Comparison of ENCODE assay signal across 1 cellular context in the genomic region with DNA sequence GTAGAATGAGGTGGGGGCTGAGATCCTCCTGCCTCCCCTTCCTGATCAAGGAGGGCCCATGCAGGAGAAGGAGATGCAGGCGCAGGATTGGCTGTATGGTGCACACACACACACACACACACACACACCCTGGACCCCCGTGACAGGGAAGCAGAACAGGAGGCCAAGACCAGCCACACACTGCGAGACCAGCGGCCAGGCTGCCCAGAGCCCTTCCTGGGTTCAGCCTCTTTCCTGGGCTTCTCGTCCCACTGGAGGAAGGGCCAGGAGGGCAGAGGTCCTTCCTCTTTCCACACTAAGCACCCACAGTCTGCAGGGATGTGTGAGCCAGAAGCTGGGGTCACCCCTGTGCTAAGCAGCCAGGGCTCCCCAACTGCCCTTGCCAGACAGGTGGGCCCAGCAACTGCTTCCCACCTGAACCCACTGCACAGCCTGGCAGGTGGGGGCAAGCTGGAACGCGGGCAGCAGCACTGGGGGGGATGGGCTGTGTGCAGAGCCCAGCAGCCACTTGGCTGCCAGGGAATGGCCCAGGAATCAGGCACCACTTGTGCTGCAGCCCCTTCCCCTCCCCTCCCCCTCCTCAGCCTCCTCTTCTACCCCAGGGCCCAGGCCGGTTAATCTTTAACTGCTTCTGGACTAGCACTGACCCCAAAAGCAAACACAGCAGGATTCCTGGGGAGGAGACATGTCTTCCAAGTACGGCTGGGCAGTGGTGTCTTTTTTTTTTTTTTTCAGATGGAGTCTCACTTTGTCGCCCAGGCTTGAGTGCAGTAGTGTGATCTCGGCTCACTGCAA.
TF ChIP-seq lines count a peak whose summit lies in the region.

No MANE protein-coding gene starts in this region.

TF ChIP-seq in HepG2, 621 proteins besides CTCF, POLR2A, EP300 and RAD21 (continued from another document and continues in another):
- TF ChIP-seq ZNF772 (CRISPR knock-in tag; IDR thresholded peaks at IDR 0.05) = no peak; the same call in 1 of the 2 replicates
- TF ChIP-seq, protein P1, sequence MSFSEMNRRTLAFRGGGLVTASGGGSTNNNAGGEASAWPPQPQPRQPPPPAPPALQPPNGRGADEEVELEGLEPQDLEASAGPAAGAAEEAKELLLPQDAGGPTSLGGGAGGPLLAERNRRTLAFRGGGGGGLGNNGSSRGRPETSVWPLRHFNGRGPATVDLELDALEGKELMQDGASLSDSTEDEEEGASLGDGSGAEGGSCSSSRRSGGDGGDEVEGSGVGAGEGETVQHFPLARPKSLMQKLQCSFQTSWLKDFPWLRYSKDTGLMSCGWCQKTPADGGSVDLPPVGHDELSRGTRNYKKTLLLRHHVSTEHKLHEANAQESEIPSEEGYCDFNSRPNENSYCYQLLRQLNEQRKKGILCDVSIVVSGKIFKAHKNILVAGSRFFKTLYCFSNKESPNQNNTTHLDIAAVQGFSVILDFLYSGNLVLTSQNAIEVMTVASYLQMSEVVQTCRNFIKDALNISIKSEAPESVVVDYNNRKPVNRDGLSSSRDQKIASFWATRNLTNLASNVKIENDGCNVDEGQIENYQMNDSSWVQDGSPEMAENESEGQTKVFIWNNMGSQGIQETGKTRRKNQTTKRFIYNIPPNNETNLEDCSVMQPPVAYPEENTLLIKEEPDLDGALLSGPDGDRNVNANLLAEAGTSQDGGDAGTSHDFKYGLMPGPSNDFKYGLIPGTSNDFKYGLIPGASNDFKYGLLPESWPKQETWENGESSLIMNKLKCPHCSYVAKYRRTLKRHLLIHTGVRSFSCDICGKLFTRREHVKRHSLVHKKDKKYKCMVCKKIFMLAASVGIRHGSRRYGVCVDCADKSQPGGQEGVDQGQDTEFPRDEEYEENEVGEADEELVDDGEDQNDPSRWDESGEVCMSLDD (CRISPR knock-in tag; IDR thresholded peaks at IDR 0.05; ENCODE audit: borderline replicate concordance) = no peak; the same call in 1 of the 2 replicates
- TF ChIP-seq BRD4 (CRISPR knock-in tag; IDR thresholded peaks at IDR 0.05) = peak; percentile 82
- TF ChIP-seq SRSF4 (IDR thresholded peaks at IDR 0.05; ENCODE audit: low read depth, low read length, poor library complexity, severe bottlenecking) = no peak
- TF ChIP-seq TCF7 (IDR thresholded peaks at IDR 0.05; ENCODE audit: low read depth) = no peak
- TF ChIP-seq, protein P2, sequence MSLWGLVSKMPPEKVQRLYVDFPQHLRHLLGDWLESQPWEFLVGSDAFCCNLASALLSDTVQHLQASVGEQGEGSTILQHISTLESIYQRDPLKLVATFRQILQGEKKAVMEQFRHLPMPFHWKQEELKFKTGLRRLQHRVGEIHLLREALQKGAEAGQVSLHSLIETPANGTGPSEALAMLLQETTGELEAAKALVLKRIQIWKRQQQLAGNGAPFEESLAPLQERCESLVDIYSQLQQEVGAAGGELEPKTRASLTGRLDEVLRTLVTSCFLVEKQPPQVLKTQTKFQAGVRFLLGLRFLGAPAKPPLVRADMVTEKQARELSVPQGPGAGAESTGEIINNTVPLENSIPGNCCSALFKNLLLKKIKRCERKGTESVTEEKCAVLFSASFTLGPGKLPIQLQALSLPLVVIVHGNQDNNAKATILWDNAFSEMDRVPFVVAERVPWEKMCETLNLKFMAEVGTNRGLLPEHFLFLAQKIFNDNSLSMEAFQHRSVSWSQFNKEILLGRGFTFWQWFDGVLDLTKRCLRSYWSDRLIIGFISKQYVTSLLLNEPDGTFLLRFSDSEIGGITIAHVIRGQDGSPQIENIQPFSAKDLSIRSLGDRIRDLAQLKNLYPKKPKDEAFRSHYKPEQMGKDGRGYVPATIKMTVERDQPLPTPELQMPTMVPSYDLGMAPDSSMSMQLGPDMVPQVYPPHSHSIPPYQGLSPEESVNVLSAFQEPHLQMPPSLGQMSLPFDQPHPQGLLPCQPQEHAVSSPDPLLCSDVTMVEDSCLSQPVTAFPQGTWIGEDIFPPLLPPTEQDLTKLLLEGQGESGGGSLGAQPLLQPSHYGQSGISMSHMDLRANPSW (CRISPR knock-in tag; IDR thresholded peaks at IDR 0.05; ENCODE audit: borderline replicate concordance) = no peak
- TF ChIP-seq, protein P3, sequence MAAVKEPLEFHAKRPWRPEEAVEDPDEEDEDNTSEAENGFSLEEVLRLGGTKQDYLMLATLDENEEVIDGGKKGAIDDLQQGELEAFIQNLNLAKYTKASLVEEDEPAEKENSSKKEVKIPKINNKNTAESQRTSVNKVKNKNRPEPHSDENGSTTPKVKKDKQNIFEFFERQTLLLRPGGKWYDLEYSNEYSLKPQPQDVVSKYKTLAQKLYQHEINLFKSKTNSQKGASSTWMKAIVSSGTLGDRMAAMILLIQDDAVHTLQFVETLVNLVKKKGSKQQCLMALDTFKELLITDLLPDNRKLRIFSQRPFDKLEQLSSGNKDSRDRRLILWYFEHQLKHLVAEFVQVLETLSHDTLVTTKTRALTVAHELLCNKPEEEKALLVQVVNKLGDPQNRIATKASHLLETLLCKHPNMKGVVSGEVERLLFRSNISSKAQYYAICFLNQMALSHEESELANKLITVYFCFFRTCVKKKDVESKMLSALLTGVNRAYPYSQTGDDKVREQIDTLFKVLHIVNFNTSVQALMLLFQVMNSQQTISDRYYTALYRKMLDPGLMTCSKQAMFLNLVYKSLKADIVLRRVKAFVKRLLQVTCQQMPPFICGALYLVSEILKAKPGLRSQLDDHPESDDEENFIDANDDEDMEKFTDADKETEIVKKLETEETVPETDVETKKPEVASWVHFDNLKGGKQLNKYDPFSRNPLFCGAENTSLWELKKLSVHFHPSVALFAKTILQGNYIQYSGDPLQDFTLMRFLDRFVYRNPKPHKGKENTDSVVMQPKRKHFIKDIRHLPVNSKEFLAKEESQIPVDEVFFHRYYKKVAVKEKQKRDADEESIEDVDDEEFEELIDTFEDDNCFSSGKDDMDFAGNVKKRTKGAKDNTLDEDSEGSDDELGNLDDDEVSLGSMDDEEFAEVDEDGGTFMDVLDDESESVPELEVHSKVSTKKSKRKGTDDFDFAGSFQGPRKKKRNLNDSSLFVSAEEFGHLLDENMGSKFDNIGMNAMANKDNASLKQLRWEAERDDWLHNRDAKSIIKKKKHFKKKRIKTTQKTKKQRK (IDR thresholded peaks at IDR 0.05; ENCODE audit: low read length) = no peak
- TF ChIP-seq, protein P4, sequence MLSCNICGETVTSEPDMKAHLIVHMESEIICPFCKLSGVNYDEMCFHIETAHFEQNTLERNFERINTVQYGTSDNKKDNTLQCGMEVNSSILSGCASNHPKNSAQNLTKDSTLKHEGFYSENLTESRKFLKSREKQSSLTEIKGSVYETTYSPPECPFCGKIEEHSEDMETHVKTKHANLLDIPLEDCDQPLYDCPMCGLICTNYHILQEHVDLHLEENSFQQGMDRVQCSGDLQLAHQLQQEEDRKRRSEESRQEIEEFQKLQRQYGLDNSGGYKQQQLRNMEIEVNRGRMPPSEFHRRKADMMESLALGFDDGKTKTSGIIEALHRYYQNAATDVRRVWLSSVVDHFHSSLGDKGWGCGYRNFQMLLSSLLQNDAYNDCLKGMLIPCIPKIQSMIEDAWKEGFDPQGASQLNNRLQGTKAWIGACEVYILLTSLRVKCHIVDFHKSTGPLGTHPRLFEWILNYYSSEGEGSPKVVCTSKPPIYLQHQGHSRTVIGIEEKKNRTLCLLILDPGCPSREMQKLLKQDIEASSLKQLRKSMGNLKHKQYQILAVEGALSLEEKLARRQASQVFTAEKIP (CRISPR knock-in tag; IDR thresholded peaks at IDR 0.05; ENCODE audit: borderline replicate concordance) = no peak
- TF ChIP-seq CBX5 (CRISPR knock-in tag; IDR thresholded peaks at IDR 0.05; ENCODE audit: borderline replicate concordance) = peak; percentile 82; the same call in 1 of the 2 replicates
- TF ChIP-seq BCL6 (CRISPR knock-in tag; IDR thresholded peaks at IDR 0.05) = peak; percentile 93
- peak; percentile 55; the same call in 1 of the 2 replicates for TF ChIP-seq SIN3A (IDR thresholded peaks at IDR 0.05; ENCODE audit: borderline replicate concordance, low read depth, low read length)
- no peak for TF ChIP-seq ZNF232 (CRISPR knock-in tag; IDR thresholded peaks at IDR 0.05; ENCODE audit: borderline replicate concordance)
- no peak for TF ChIP-seq ZBTB20 (CRISPR knock-in tag; IDR thresholded peaks at IDR 0.05; ENCODE audit: borderline replicate concordance, low read depth)
- no peak for TF ChIP-seq AHR (CRISPR knock-in tag; IDR thresholded peaks at IDR 0.05)
- peak; percentile 85 for TF ChIP-seq TEAD3 (CRISPR knock-in tag; optimal IDR thresholded peaks at IDR 0.05; ENCODE audit: borderline replicate concordance)
- peak; percentile 89 for TF ChIP-seq ZNF629 (CRISPR knock-in tag; conservative IDR thresholded peaks at IDR 0.05)
- TF ChIP-seq ZNF451 (CRISPR knock-in tag; IDR thresholded peaks at IDR 0.05) = no peak
- 0 out of 2 replicates have a peak, but pooled peaks have one; percentile 6 for TF ChIP-seq ZSCAN29 (CRISPR knock-in tag; conservative IDR thresholded peaks at IDR 0.05)
- TF ChIP-seq, protein P5, sequence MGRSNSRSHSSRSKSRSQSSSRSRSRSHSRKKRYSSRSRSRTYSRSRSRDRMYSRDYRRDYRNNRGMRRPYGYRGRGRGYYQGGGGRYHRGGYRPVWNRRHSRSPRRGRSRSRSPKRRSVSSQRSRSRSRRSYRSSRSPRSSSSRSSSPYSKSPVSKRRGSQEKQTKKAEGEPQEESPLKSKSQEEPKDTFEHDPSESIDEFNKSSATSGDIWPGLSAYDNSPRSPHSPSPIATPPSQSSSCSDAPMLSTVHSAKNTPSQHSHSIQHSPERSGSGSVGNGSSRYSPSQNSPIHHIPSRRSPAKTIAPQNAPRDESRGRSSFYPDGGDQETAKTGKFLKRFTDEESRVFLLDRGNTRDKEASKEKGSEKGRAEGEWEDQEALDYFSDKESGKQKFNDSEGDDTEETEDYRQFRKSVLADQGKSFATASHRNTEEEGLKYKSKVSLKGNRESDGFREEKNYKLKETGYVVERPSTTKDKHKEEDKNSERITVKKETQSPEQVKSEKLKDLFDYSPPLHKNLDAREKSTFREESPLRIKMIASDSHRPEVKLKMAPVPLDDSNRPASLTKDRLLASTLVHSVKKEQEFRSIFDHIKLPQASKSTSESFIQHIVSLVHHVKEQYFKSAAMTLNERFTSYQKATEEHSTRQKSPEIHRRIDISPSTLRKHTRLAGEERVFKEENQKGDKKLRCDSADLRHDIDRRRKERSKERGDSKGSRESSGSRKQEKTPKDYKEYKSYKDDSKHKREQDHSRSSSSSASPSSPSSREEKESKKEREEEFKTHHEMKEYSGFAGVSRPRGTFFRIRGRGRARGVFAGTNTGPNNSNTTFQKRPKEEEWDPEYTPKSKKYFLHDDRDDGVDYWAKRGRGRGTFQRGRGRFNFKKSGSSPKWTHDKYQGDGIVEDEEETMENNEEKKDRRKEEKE (IDR thresholded peaks at IDR 0.05) = no peak
- no peak for TF ChIP-seq SMAD9 (CRISPR knock-in tag; IDR thresholded peaks at IDR 0.05)
- TF ChIP-seq, protein P6, sequence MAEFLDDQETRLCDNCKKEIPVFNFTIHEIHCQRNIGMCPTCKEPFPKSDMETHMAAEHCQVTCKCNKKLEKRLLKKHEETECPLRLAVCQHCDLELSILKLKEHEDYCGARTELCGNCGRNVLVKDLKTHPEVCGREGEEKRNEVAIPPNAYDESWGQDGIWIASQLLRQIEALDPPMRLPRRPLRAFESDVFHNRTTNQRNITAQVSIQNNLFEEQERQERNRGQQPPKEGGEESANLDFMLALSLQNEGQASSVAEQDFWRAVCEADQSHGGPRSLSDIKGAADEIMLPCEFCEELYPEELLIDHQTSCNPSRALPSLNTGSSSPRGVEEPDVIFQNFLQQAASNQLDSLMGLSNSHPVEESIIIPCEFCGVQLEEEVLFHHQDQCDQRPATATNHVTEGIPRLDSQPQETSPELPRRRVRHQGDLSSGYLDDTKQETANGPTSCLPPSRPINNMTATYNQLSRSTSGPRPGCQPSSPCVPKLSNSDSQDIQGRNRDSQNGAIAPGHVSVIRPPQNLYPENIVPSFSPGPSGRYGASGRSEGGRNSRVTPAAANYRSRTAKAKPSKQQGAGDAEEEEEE (CRISPR knock-in tag; IDR thresholded peaks at IDR 0.05; ENCODE audit: borderline replicate concordance) = no peak
- no peak for TF ChIP-seq ZNF670 (CRISPR knock-in tag; IDR thresholded peaks at IDR 0.05; ENCODE audit: borderline replicate concordance)
- no peak for TF ChIP-seq HOXA9 (CRISPR knock-in tag; IDR thresholded peaks at IDR 0.05; ENCODE audit: borderline replicate concordance)
- TF ChIP-seq ZNF350 (CRISPR knock-in tag; IDR thresholded peaks at IDR 0.05; ENCODE audit: borderline replicate concordance, low read depth) = peak; percentile 36
- peak; percentile 47; the same call in 1 of the 2 replicates for TF ChIP-seq GATAD1 (CRISPR knock-in tag; IDR thresholded peaks at IDR 0.05)
- TF ChIP-seq RXRB (CRISPR knock-in tag; IDR thresholded peaks at IDR 0.05; ENCODE audit: borderline replicate concordance) = peak; percentile 91
- no peak for TF ChIP-seq NCOA5 (CRISPR knock-in tag; IDR thresholded peaks at IDR 0.05)
- TF ChIP-seq, protein P7, sequence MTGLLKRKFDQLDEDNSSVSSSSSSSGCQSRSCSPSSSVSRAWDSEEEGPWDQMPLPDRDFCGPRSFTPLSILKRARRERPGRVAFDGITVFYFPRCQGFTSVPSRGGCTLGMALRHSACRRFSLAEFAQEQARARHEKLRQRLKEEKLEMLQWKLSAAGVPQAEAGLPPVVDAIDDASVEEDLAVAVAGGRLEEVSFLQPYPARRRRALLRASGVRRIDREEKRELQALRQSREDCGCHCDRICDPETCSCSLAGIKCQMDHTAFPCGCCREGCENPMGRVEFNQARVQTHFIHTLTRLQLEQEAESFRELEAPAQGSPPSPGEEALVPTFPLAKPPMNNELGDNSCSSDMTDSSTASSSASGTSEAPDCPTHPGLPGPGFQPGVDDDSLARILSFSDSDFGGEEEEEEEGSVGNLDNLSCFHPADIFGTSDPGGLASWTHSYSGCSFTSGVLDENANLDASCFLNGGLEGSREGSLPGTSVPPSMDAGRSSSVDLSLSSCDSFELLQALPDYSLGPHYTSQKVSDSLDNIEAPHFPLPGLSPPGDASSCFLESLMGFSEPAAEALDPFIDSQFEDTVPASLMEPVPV (CRISPR knock-in tag; IDR thresholded peaks at IDR 0.05) = no peak
- no peak for TF ChIP-seq CAMTA2 (CRISPR knock-in tag; IDR thresholded peaks at IDR 0.05; ENCODE audit: borderline replicate concordance)
- no peak for TF ChIP-seq ZNF468 (CRISPR knock-in tag; IDR thresholded peaks at IDR 0.05)
- TF ChIP-seq ZNF562 (CRISPR knock-in tag; IDR thresholded peaks at IDR 0.05; ENCODE audit: borderline replicate concordance) = no peak
- TF ChIP-seq, protein P8, sequence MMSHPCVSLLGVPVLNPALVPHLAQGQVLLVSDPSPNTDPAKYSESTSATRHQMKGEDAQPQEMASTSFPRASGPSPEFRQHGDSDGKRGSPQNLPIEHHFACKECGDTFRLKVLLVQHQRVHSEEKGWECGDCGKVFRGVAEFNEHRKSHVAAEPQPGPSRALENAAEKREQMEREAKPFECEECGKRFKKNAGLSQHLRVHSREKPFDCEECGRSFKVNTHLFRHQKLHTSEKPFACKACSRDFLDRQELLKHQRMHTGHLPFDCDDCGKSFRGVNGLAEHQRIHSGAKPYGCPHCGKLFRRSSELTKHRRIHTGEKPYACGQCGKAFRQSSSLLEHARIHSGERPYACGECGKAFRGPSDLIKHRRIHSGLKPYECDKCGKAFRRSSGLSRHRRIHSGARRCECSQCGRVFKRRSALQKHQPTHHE (CRISPR knock-in tag; IDR thresholded peaks at IDR 0.05; ENCODE audit: borderline replicate concordance) = no peak
- TF ChIP-seq NRL (CRISPR knock-in tag; IDR thresholded peaks at IDR 0.05; ENCODE audit: borderline replicate concordance) = peak; percentile 79
- TF ChIP-seq, protein P9, sequence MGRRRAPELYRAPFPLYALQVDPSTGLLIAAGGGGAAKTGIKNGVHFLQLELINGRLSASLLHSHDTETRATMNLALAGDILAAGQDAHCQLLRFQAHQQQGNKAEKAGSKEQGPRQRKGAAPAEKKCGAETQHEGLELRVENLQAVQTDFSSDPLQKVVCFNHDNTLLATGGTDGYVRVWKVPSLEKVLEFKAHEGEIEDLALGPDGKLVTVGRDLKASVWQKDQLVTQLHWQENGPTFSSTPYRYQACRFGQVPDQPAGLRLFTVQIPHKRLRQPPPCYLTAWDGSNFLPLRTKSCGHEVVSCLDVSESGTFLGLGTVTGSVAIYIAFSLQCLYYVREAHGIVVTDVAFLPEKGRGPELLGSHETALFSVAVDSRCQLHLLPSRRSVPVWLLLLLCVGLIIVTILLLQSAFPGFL (CRISPR knock-in tag; IDR thresholded peaks at IDR 0.05) = no peak
